ENCODE assay signal across 1 cellular context in the genomic region with DNA sequence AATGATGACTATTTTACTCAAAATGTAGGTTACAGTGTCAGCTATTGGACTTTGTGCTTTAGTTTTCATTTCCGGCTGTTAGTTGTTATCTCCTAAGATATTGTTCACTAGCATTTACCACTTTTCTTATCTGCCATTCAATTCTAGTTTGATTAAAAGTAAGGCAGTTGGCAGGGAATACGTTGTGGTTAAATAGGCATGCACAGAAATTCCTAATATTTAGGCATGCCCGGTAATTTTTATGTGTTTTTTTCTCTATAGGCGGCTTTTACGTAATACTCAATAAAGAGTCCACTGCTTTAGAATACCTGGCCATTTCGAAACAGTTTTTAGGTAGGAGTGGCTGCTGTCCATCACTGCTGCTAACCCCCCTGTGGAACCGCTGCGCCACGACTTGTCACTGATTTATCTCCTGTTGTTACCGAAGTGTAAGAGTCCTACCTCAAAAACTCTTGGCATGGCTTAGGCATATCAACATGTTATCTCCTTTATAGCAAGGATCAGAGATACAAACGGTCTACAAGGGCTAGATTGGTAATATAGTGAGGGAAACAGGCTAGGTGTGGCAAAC.
TF ChIP-seq lines count a peak whose summit lies in the region.

No MANE protein-coding gene starts in this region.

TF ChIP-seq in IMR-90, 13 proteins besides CTCF, POLR2A, EP300 and RAD21:
- TF ChIP-seq FOS (IDR thresholded peaks at IDR 0.05; ENCODE audit: low read depth, low read length) (no peak), USF2 (IDR thresholded peaks at IDR 0.05; ENCODE audit: low read depth, low read length) (no peak), CEBPB (IDR thresholded peaks at IDR 0.05; ENCODE audit: low read depth, low read length) (no peak), RFX5 (IDR thresholded peaks at IDR 0.05; ENCODE audit: low read depth, low read length) (no peak), MAFK (IDR thresholded peaks at IDR 0.05; ENCODE audit: low read depth, low read length) (no peak), SMC3 (IDR thresholded peaks at IDR 0.05; ENCODE audit: low read depth, low read length) (no peak), MAZ (IDR thresholded peaks at IDR 0.05; ENCODE audit: borderline replicate concordance, low read depth, low read length) (no peak), CHD1 (IDR thresholded peaks at IDR 0.05; ENCODE audit: low read depth, low read length) (no peak), MXI1 (IDR thresholded peaks at IDR 0.05; ENCODE audit: borderline replicate concordance, low read depth, low read length) (no peak), RCOR1 (IDR thresholded peaks at IDR 0.05; ENCODE audit: insufficient replicate concordance, low read length) (no peak), NFE2L2 (IDR thresholded peaks at IDR 0.05; ENCODE audit: low read depth, low read length) (no peak), BHLHE40 (IDR thresholded peaks at IDR 0.05; ENCODE audit: low read depth, low read length) (no peak)
- TF ChIP-seq, protein P1, sequence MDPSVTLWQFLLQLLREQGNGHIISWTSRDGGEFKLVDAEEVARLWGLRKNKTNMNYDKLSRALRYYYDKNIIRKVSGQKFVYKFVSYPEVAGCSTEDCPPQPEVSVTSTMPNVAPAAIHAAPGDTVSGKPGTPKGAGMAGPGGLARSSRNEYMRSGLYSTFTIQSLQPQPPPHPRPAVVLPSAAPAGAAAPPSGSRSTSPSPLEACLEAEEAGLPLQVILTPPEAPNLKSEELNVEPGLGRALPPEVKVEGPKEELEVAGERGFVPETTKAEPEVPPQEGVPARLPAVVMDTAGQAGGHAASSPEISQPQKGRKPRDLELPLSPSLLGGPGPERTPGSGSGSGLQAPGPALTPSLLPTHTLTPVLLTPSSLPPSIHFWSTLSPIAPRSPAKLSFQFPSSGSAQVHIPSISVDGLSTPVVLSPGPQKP (IDR thresholded peaks at IDR 0.05; ENCODE audit: borderline replicate concordance, low read depth, low read length) = no peak
